In genomic region chr18:35624140-35624539, GRCh38 we compare ENCODE assay signal across 11 cellular contexts. TPM values are rescaled to one million over a fixed set of nuclear protein-coding genes. Genes with fewer than 3 reads are reported as not detected.
A peak's percentile ranks its signal among the peaks of the same experiment; 100 is the strongest.
DNase-seq lines count a peak whose midpoint lies in the region; ATAC-seq and TF ChIP-seq lines count a peak whose summit lies in the region.
"Had no signal": no experiment of that assay in that cellular context is flagged by ENCODE, and none has a peak within 500 bp of the region (broad histone marks: within the 10 kb centered on the region; RNA-seq: fewer than 3 reads in every experiment).

No MANE protein-coding gene starts in this region.

- H3K4me3 ChIP-seq in MM.1S (ENCODE audit: low read length) (no peak overlapping the region), neural progenitor cell (no peak overlapping the region), breast epithelium (no peak overlapping the region)
- H3K4me3 ChIP-seq: ascending aorta had no signal

- H3K4me1 Mint-ChIP-seq in activated naive CD4-positive, alpha-beta T cell treated with anti-CD3 and anti-CD28 coated beads, Interleukin-2, amount 10 ng/mL, durations not matched to agents 7 days and 5 days = peaks cover 30% of the 10 kb centered on the region
- H3K4me1 Mint-ChIP-seq in neural progenitor cell = no peaks in the 10 kb centered on the region

- H3K4me3 Mint-ChIP-seq in activated naive CD4-positive, alpha-beta T cell treated with anti-CD3 and anti-CD28 coated beads, Interleukin-2, amount 10 ng/mL, durations not matched to agents 7 days and 5 days = peak overlapping the region; percentile 16
- H3K4me3 Mint-ChIP-seq in neural progenitor cell = no peak overlapping the region

- DNase-seq in activated naive CD4-positive, alpha-beta T cell treated with anti-CD3 and anti-CD28 coated beads, Interleukin-2, amount 10 ng/mL, durations not matched to agents 7 days and 5 days = no peak
- DNase-seq in activated naive CD4-positive, alpha-beta T cell treated with anti-CD3 and anti-CD28 coated beads, Interleukin-2, amount 50 U/mL, for 16 hours = no peak
- DNase-seq in MM.1S (peak; percentile 33), SKM-1 (lab: John Stamatoyannopoulos, UW; ENCODE audit: unreplicated experiment) (no peak), neural progenitor cell (ENCODE audit: low spot score) (no peak), breast epithelium (ENCODE audit: low spot score in 2 of 2) (no peak)
- no peak for DNase-seq in stimulated activated naive CD8-positive, alpha-beta T cell treated with anti-CD3 and anti-CD28 coated beads, Interleukin-15, Interleukin-2, amounts not matched to agents 100 U/mL and 50 U/mL, for 24 hours
- DNase-seq: NCI-H69 had no signal

- no peaks in the 10 kb centered on the region for H3K9me3 ChIP-seq in MM.1S (replicated peaks; ENCODE audit: insufficient read depth, low read length)
- peaks cover 4% of the 10 kb centered on the region for H3K9me3 ChIP-seq in neural progenitor cell (ENCODE audit: low read depth)
- H3K9me3 ChIP-seq in breast epithelium = peaks cover 0 to 5% of the 10 kb centered on the region in 2 donors

- H3F3A ChIP-seq in MM.1S (ENCODE audit: insufficient read depth, low read length) (peaks cover 5% of the 10 kb centered on the region; the same call in 1 of the 2 replicates), neural progenitor cell (ENCODE audit: low read depth) (no peaks in the 10 kb centered on the region)

- peak overlapping the region; percentile 64 for H3K27ac Mint-ChIP-seq in activated naive CD4-positive, alpha-beta T cell treated with anti-CD3 and anti-CD28 coated beads, Interleukin-2, amount 10 ng/mL, durations not matched to agents 7 days and 5 days
- H3K27ac Mint-ChIP-seq in neural progenitor cell = no peak overlapping the region

- H3K9ac ChIP-seq in MM.1S (ENCODE audit: low read length) = no peak overlapping the region
- no peak overlapping the region for H3K9ac ChIP-seq in neural progenitor cell

- no peaks in the 10 kb centered on the region for H3K27me3 Mint-ChIP-seq in activated naive CD4-positive, alpha-beta T cell treated with anti-CD3 and anti-CD28 coated beads, Interleukin-2, amount 10 ng/mL, durations not matched to agents 7 days and 5 days
- peaks cover 4% of the 10 kb centered on the region for H3K27me3 Mint-ChIP-seq in neural progenitor cell (ENCODE audit: insufficient read depth, low read depth)

- H3K36me3 ChIP-seq in MM.1S (replicated peaks; ENCODE audit: insufficient read depth, low read length) (no peaks in the 10 kb centered on the region), neural progenitor cell (no peaks in the 10 kb centered on the region), breast epithelium (no peaks in the 10 kb centered on the region)

- peak; percentile 62 for ATAC-seq in HG02571 (IDR thresholded peaks at IDR 0.05; ENCODE audit: unreplicated experiment)
- peak; percentile 57 for ATAC-seq in stimulated activated naive CD8-positive, alpha-beta T cell treated with anti-CD3 and anti-CD28 coated beads, Interleukin-15, Interleukin-2, amounts not matched to agents 100 U/mL and 50 U/mL, for 24 hours
- ATAC-seq: sciatic nerve had no signal

- no peak for TF ChIP-seq POLR2A in breast epithelium (IDR thresholded peaks at IDR 0.05)

- H3K9me2 ChIP-seq in MM.1S (replicated peaks; ENCODE audit: insufficient read depth, low read length) = no peaks in the 10 kb centered on the region

- intact Hi-C loops in breast epithelium (cut with DNase I; ENCODE audit: low total_unique reads) = no loop called here

- H4K20me1 ChIP-seq in MM.1S (ENCODE audit: insufficient read depth, low read length) = no peaks in the 10 kb centered on the region
- no peaks in the 10 kb centered on the region for H4K20me1 ChIP-seq in neural progenitor cell (ENCODE audit: low read depth)

- H3K36me3 Mint-ChIP-seq in activated naive CD4-positive, alpha-beta T cell treated with anti-CD3 and anti-CD28 coated beads, Interleukin-2, amount 10 ng/mL, durations not matched to agents 7 days and 5 days = peaks cover 14% of the 10 kb centered on the region
- H3K36me3 Mint-ChIP-seq in neural progenitor cell = peaks cover 45% of the 10 kb centered on the region

- H3K9me3 Mint-ChIP-seq in activated naive CD4-positive, alpha-beta T cell treated with anti-CD3 and anti-CD28 coated beads, Interleukin-2, amount 10 ng/mL, durations not matched to agents 7 days and 5 days = peaks cover 17% of the 10 kb centered on the region
- H3K9me3 Mint-ChIP-seq in neural progenitor cell = peaks cover 64% of the 10 kb centered on the region

- no peaks in the 10 kb centered on the region for H3K27me3 ChIP-seq in MM.1S (replicated peaks; ENCODE audit: insufficient read depth, low read length)
- no peaks in the 10 kb centered on the region for H3K27me3 ChIP-seq in neural progenitor cell
- H3K27me3 ChIP-seq in breast epithelium = no peaks in the 10 kb centered on the region
- H3K27me3 ChIP-seq: ascending aorta had no signal

- CTCF ChIA-PET in activated naive CD4-positive, alpha-beta T cell treated with anti-CD3 and anti-CD28 coated beads, Interleukin-2, amount 10 ng/mL, durations not matched to agents 7 days and 5 days (lab: Charles Lee) = interaction anchor here (0.6 kb wide), 1 partner anchor 981 kb away, joined by 3 read pairs; no protein-coding TSS in a partner anchor

- no peak overlapping the region for H2AFZ ChIP-seq in MM.1S (ENCODE audit: low read length)
- H2AFZ ChIP-seq in neural progenitor cell (replicated peaks) = no peak overlapping the region

- peaks cover 14% of the 10 kb centered on the region for H3K4me1 ChIP-seq in MM.1S (ENCODE audit: low read length)
- peaks cover 8% of the 10 kb centered on the region for H3K4me1 ChIP-seq in neural progenitor cell
- H3K4me1 ChIP-seq in breast epithelium = no peaks in the 10 kb centered on the region
- H3K4me1 ChIP-seq: ascending aorta had no signal

- peak overlapping the region; percentile 24 for H3K4me2 ChIP-seq in MM.1S (ENCODE audit: low read depth, low read length)
- H3K4me2 ChIP-seq in neural progenitor cell = no peak overlapping the region

- H3K27ac ChIP-seq in MM.1S (ENCODE audit: low read length) = no peak overlapping the region
- H3K27ac ChIP-seq in neural progenitor cell = no peak overlapping the region
- H3K27ac ChIP-seq in breast epithelium = no peak overlapping the region
- H3K27ac ChIP-seq: ascending aorta had no signal

- H3K79me2 ChIP-seq in MM.1S (ENCODE audit: low read length) (no peaks in the 10 kb centered on the region), neural progenitor cell (ENCODE audit: low read depth) (peaks cover 67% of the 10 kb centered on the region)

- no peak for TF ChIP-seq CTCF in MM.1S (IDR thresholded peaks at IDR 0.05; ENCODE audit: low read length)
- TF ChIP-seq CTCF in neural progenitor cell (IDR thresholded peaks at IDR 0.05) = no peak
- TF ChIP-seq CTCF in breast epithelium (IDR thresholded peaks at IDR 0.05) = no peak

RNA-seq across cellular contexts. Expression of gene GALNT1, which starts 42.6 kb away (rescaled TPM):
- total RNA-seq in neural progenitor cell (ENCODE audit: low replicate concordance) = 72.0 and 113 TPM in 2 replicates
- total RNA-seq in breast epithelium = 10 to 100 TPM; 34.9 to 60.9 (median 46.5) TPM
